Comparison of ENCODE assay signal across 18 cellular contexts in genomic region chr1:208527197-208527596, GRCh38.
"Had no signal": no experiment of that assay in that cellular context is flagged by ENCODE, and none has a peak within 500 bp of the region (broad histone marks: within the 10 kb centered on the region; RNA-seq: fewer than 3 reads in every experiment).

No MANE protein-coding gene starts in this region.

- H3K9me3 ChIP-seq: gastrocnemius medialis, right lobe of liver, tibial nerve had no signal

- H3K4me1 ChIP-seq: gastrocnemius medialis, right lobe of liver had no signal

- H3K36me3 ChIP-seq: gastrocnemius medialis, right lobe of liver, tibial nerve had no signal

- H3K27me3 ChIP-seq: gastrocnemius medialis, right lobe of liver, tibial nerve had no signal

- H3K27ac ChIP-seq: gastrocnemius medialis, right lobe of liver, tibial nerve had no signal

- H3K4me3 ChIP-seq: gastrocnemius medialis, right lobe of liver, tibial nerve had no signal

- DNase-seq: activated CD4-positive, alpha-beta memory T cell treated with anti-CD3 and anti-CD28 coated beads, Interleukin-2, amount 10 ng/mL, durations not matched to agents 7 days and 5 days; activated CD4-positive, alpha-beta T cell treated with anti-CD3 and anti-CD28 coated beads, Interleukin-2, amount 10 ng/mL, durations not matched to agents 7 days and 5 days; activated CD4-positive, CD25-positive, alpha-beta regulatory T cell treated with anti-CD3 and anti-CD28 coated beads, Interleukin-2, amount 50 U/mL, for 72 hours; activated CD8-positive, alpha-beta memory T cell treated with anti-CD3 and anti-CD28 coated beads, Interleukin-2, amount 50 U/mL, for 48 hours; activated naive CD4-positive, alpha-beta T cell; activated T-cell treated with anti-CD3 and anti-CD28 coated beads, Interleukin-2, amount 50 U/mL, for 4 hours; dermis blood vessel endothelial cell; effector CD8-positive, alpha-beta T cell; gastrocnemius medialis; hippocampal formation; kidney; left colon; natural killer cell; right lobe of liver; stimulated activated CD4-positive, alpha-beta T cell treated with anti-CD3 and anti-CD28 coated beads, Interleukin-2, amount 100 ng/mL, for 48 hours; stimulated activated naive CD4-positive, alpha-beta T cell treated with Interleukin-2 at 50 U/mL for 16 hours; T-helper 2 cell had no signal
